10 cellular contexts compared by ENCODE assay signal in genomic region chr1:212980123-212980800, GRCh38. TPM values are rescaled to one million over a fixed set of nuclear protein-coding genes. Genes with fewer than 3 reads are reported as not detected.
DNase-seq lines count a peak whose midpoint lies in the region; ATAC-seq and TF ChIP-seq lines count a peak whose summit lies in the region.
"Had no signal": no experiment of that assay in that cellular context is flagged by ENCODE, and none has a peak within 500 bp of the region (broad histone marks: within the 10 kb centered on the region; RNA-seq: fewer than 3 reads in every experiment).

No MANE protein-coding gene starts in this region.

- H3K4me1 Mint-ChIP-seq in activated T-cell treated with anti-CD3 and anti-CD28 coated beads, Interleukin-2, amount 50 U/mL, for 24 hours (ENCODE audit: low read depth), result peaks cover 29% of the 10 kb centered on the region
- peaks cover 29% of the 10 kb centered on the region for H3K4me1 Mint-ChIP-seq in type B pancreatic cell (ENCODE audit: unreplicated experiment)

- H3K4me3 ChIP-seq in adipocyte (ENCODE audit: low read length), result no peak overlapping the region

- H3K9me3 Mint-ChIP-seq in activated T-cell treated with anti-CD3 and anti-CD28 coated beads, Interleukin-2, amount 50 U/mL, for 24 hours, result no peaks in the 10 kb centered on the region
- H3K9me3 Mint-ChIP-seq in type B pancreatic cell, result no peaks in the 10 kb centered on the region

- no peaks in the 10 kb centered on the region for H3K36me3 ChIP-seq in adipocyte (ENCODE audit: control insufficient read depth, insufficient read depth, low read length, severe bottlenecking)

- TF ChIP-seq CTCF in type B pancreatic cell (conservative IDR thresholded peaks at IDR 0.05), result no peak

- peaks cover 41% of the 10 kb centered on the region for H3K27me3 ChIP-seq in adipocyte (replicated peaks; ENCODE audit: control insufficient read depth, insufficient read depth, low read length)

- no peak for DNase-seq in activated T-cell treated with anti-CD3 and anti-CD28 coated beads, Interleukin-2, amount 50 U/mL, for 24 hours
- DNase-seq in activated T-cell treated with anti-CD3 and anti-CD28 coated beads for 4 hours, result no peak
- peak; percentile 15 for DNase-seq in adipocyte (ENCODE audit: low read depth)
- DNase-seq in left cardiac atrium, result peak; percentile 54
- DNase-seq in type B pancreatic cell (ENCODE audit: extremely low spot score, unreplicated experiment), result no peak
- DNase-seq in NCI-H1694 (lab: John Stamatoyannopoulos, UW), result no peak
- no peak for DNase-seq in DMS153 treated with DMSO at 0.1 percent for 48 hours (lab: John Stamatoyannopoulos, UW; ENCODE audit: unreplicated experiment)
- DNase-seq: Karpas-422 had no signal

- peaks cover 5% of the 10 kb centered on the region for H3K27me3 Mint-ChIP-seq in activated T-cell treated with anti-CD3 and anti-CD28 coated beads, Interleukin-2, amount 50 U/mL, for 24 hours
- no peaks in the 10 kb centered on the region for H3K27me3 Mint-ChIP-seq in type B pancreatic cell

- peak overlapping the region; percentile 36 for H3K27ac Mint-ChIP-seq in activated T-cell treated with anti-CD3 and anti-CD28 coated beads, Interleukin-2, amount 50 U/mL, for 24 hours
- H3K27ac Mint-ChIP-seq in type B pancreatic cell, result peak overlapping the region; percentile 39

- H3K9me3 ChIP-seq in adipocyte (ENCODE audit: control insufficient read depth, low read length), result no peaks in the 10 kb centered on the region

- no peaks in the 10 kb centered on the region for H3K36me3 Mint-ChIP-seq in activated T-cell treated with anti-CD3 and anti-CD28 coated beads, Interleukin-2, amount 50 U/mL, for 24 hours (ENCODE audit: low read depth)
- peaks cover 17% of the 10 kb centered on the region for H3K36me3 Mint-ChIP-seq in type B pancreatic cell

- H3K4me3 Mint-ChIP-seq in activated T-cell treated with anti-CD3 and anti-CD28 coated beads, Interleukin-2, amount 50 U/mL, for 24 hours, result no peak overlapping the region
- H3K4me3 Mint-ChIP-seq in type B pancreatic cell, result no peak overlapping the region

- peaks cover 4% of the 10 kb centered on the region for H3K4me1 ChIP-seq in adipocyte (ENCODE audit: control insufficient read depth, insufficient read depth, low read length)

- H3K9ac ChIP-seq in adipocyte (ENCODE audit: low read length), result no peak overlapping the region

- intact Hi-C loops in left cardiac atrium (cut with DNase I), result no loop called here

- ATAC-seq in left cardiac atrium, result peak; percentile 45 to 64
- ATAC-seq in HG03039 (IDR thresholded peaks at IDR 0.05; ENCODE audit: unreplicated experiment), result no peak
- ATAC-seq: Panc1 had no signal

RNA-seq across cellular contexts. Expression of gene VASH2, which starts 29.9 kb away (rescaled TPM):
- total RNA-seq in left cardiac atrium, result 1 to 10 TPM; 1.8 to 3.7 TPM
- 3.5 and 27.4 TPM in 2 replicates for total RNA-seq in type B pancreatic cell (ENCODE audit: low replicate concordance)

RNA-seq across cellular contexts. Expression of gene ANGEL2, which starts 35.4 kb away (rescaled TPM):
- total RNA-seq in left cardiac atrium, result 10 to 100 TPM; 18.8 TPM
- total RNA-seq in type B pancreatic cell (ENCODE audit: low replicate concordance), result 22.2 and 36.0 TPM in 2 replicates

Comparison
In these comparisons a context has a peak if more than half of its experiments do, and no peak if none do; other contexts are left out.
1. DNase-seq: peak in adipocyte (single experiment) and left cardiac atrium (single experiment); none in activated T-cell treated with anti-CD3 and anti-CD28 coated beads, Interleukin-2, amount 50 U/mL, for 24 hours (single experiment), activated T-cell treated with anti-CD3 and anti-CD28 coated beads for 4 hours (single experiment), type B pancreatic cell (single experiment), NCI-H1694 (single experiment) and DMS153 treated with DMSO at 0.1 percent for 48 hours (single experiment).